ENCODE assay signal across 23 cellular contexts in genomic region chrX:152902502-152902820, GRCh38.
"Had no signal": no experiment of that assay in that cellular context is flagged by ENCODE, and none has a peak within 500 bp of the region (broad histone marks: within the 10 kb centered on the region; RNA-seq: fewer than 3 reads in every experiment).

No MANE protein-coding gene starts in this region.

- ATAC-seq: activated T-cell treated with anti-CD3 and anti-CD28 coated beads, Interleukin-2, amount 50 U/mL, for 4 hours; body of pancreas; K562; Right ventricle myocardium inferior; T-cell had no signal

- H3K4me1 Mint-ChIP-seq: activated CD4-positive, alpha-beta T cell treated with anti-CD3 and anti-CD28 coated beads, Interleukin-2, amount 10 ng/mL, durations not matched to agents 7 days and 5 days; activated naive CD4-positive, alpha-beta T cell treated with anti-CD3 and anti-CD28 coated beads, Interleukin-2, amount 10 ng/mL, durations not matched to agents 7 days and 5 days; central memory CD8-positive, alpha-beta T cell; T-cell had no signal

- H3K4me3 Mint-ChIP-seq: activated CD4-positive, alpha-beta memory T cell treated with anti-CD3 and anti-CD28 coated beads for 36 hours; activated CD4-positive, alpha-beta T cell treated with anti-CD3 and anti-CD28 coated beads, Interleukin-2, amount 10 ng/mL, durations not matched to agents 7 days and 5 days; activated naive CD4-positive, alpha-beta T cell treated with anti-CD3 and anti-CD28 coated beads, Interleukin-2, amount 10 ng/mL, durations not matched to agents 7 days and 5 days; activated naive CD8-positive, alpha-beta T cell treated with anti-CD3 and anti-CD28 coated beads for 36 hours; activated T-cell treated with anti-CD3 and anti-CD28 coated beads, Interleukin-2, amount 50 U/mL, for 4 hours; central memory CD8-positive, alpha-beta T cell; T-cell had no signal

- H3K36me3 Mint-ChIP-seq: activated CD4-positive, alpha-beta memory T cell treated with anti-CD3 and anti-CD28 coated beads for 36 hours; activated naive CD4-positive, alpha-beta T cell treated with anti-CD3 and anti-CD28 coated beads, Interleukin-2, amount 10 ng/mL, durations not matched to agents 7 days and 5 days; activated naive CD8-positive, alpha-beta T cell treated with anti-CD3 and anti-CD28 coated beads for 36 hours; T-cell had no signal

- DNase-seq: activated CD4-positive, alpha-beta memory T cell treated with anti-CD3 and anti-CD28 coated beads for 36 hours; activated CD4-positive, alpha-beta T cell treated with anti-CD3 and anti-CD28 coated beads, Interleukin-2, amount 10 ng/mL, durations not matched to agents 7 days and 5 days; activated CD4-positive, CD25-positive, alpha-beta regulatory T cell; activated CD8-positive, alpha-beta memory T cell treated with anti-CD3 and anti-CD28 coated beads for 24 hours; activated gamma-delta T cell treated with Interleukin-2 at 50 U/mL for 16 hours; activated naive CD4-positive, alpha-beta T cell treated with anti-CD3 and anti-CD28 coated beads, Interleukin-2, amount 10 ng/mL, durations not matched to agents 7 days and 5 days; activated naive CD8-positive, alpha-beta T cell treated with anti-CD3 and anti-CD28 coated beads for 36 hours; activated T-cell treated with anti-CD3 and anti-CD28 coated beads, Interleukin-2, amount 50 U/mL, for 4 hours; anterior cingulate cortex; body of pancreas; Karpas-422; NCI-H1048; NCI-H146; NCI-H187 treated with DMSO at 0.1 percent for 48 hours; NCI-H2081 treated with DMSO at 0.1 percent for 48 hours; NCI-H446 treated with DMSO at 0.1 percent for 48 hours; NCI-H524 treated with DMSO at 0.1 percent for 48 hours; NCI-H82; T-cell; T-helper 2 cell had no signal

- H3K9me3 Mint-ChIP-seq: activated CD4-positive, alpha-beta memory T cell treated with anti-CD3 and anti-CD28 coated beads for 36 hours; activated CD4-positive, alpha-beta T cell treated with anti-CD3 and anti-CD28 coated beads, Interleukin-2, amount 10 ng/mL, durations not matched to agents 7 days and 5 days; activated naive CD4-positive, alpha-beta T cell treated with anti-CD3 and anti-CD28 coated beads, Interleukin-2, amount 10 ng/mL, durations not matched to agents 7 days and 5 days; activated naive CD8-positive, alpha-beta T cell treated with anti-CD3 and anti-CD28 coated beads for 36 hours; activated T-cell treated with anti-CD3 and anti-CD28 coated beads, Interleukin-2, amount 50 U/mL, for 4 hours; central memory CD8-positive, alpha-beta T cell; T-cell had no signal

- H3K27ac Mint-ChIP-seq: activated CD4-positive, alpha-beta memory T cell treated with anti-CD3 and anti-CD28 coated beads for 36 hours; activated CD4-positive, alpha-beta T cell treated with anti-CD3 and anti-CD28 coated beads, Interleukin-2, amount 10 ng/mL, durations not matched to agents 7 days and 5 days; activated naive CD4-positive, alpha-beta T cell treated with anti-CD3 and anti-CD28 coated beads, Interleukin-2, amount 10 ng/mL, durations not matched to agents 7 days and 5 days; activated naive CD8-positive, alpha-beta T cell treated with anti-CD3 and anti-CD28 coated beads for 36 hours; T-cell had no signal
